Comparison of ENCODE assay signal across 7 cellular contexts in the genomic region with DNA sequence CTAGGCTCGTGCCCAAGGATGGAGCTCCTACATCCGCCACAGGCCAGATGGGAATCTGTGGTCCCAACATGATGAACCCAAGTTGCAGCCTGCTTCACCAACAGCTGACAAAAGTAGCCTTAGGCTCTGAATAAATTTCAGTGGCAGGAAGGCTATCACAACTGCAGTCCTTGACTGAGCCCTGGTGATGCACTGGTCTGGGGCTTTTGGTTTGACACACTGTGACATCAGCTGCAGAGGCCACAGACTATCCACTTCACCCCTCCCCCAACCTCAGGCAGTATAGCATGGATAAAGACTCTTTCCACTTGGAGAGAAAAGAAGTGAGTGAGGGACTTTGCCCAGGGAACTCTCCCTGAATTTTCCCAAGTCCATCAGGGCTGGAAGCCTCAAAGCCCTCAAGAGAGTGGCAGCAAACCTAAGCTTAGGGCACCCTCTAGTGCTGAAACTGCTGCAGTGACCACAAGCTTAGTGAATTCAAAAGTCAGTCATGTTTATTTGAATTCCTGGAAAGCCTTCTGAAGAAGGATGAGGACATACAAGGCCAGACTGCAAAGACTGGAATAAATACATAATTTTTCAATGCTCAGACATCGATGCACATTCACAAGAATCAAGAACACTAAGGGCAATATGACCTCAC.
A peak's percentile ranks its signal among the peaks of the same experiment; 100 is the strongest.
DNase-seq lines count a peak whose midpoint lies in the region; FAIRE-seq and TF ChIP-seq lines count a peak whose summit lies in the region.

No MANE protein-coding gene starts in this region.

- no peak overlapping the region for H2AFZ ChIP-seq in SK-N-SH (ENCODE audit: low read depth)

- no peak overlapping the region for H3K9ac ChIP-seq in SK-N-SH

- no peaks in the 10 kb centered on the region for H3K4me1 ChIP-seq in SK-N-SH (ENCODE audit: control insufficient read depth in 1 of 2, insufficient read depth in 2 of 2, low read depth in 1 of 2, low read length in 1 of 2)

- CTCF ChIA-PET in HEK293T (lab: Yijun Ruan, JAX): interaction anchor here (0.6 to 0.7 kb wide), 2 partner anchors 61 to 532 kb away, joined by 3 to 4 read pairs; no protein-coding TSS in a partner anchor
- CTCF ChIA-PET in SK-N-SH (lab: Yijun Ruan, JAX): interaction anchor here (0.9 to 1.7 kb wide), 8 partner anchors 9 to 872 kb away, joined by 3 to 7 read pairs (median 4); no protein-coding TSS in a partner anchor

- no peaks in the 10 kb centered on the region for H3K79me2 ChIP-seq in SK-N-SH (ENCODE audit: insufficient read depth)

- H3K36me3 ChIP-seq in SK-N-SH (replicated peaks in 1 of 2; ENCODE audit: control insufficient read depth in 1 of 2, insufficient read depth in 2 of 2, low read length in 1 of 2): no peaks in the 10 kb centered on the region

- H3K4me2 ChIP-seq in SK-N-SH: no peak overlapping the region

- no peaks in the 10 kb centered on the region for H3K9me2 ChIP-seq in SK-N-SH

- TF ChIP-seq CTCF in GM10266 (IDR thresholded peaks at IDR 0.05; ENCODE audit: control insufficient read depth, insufficient read depth, low read depth, missing control alignments) (peak; percentile 35), SK-N-SH (IDR thresholded peaks at IDR 0.05) (peak; percentile 58)

- H3K9me3 ChIP-seq in SK-N-SH: no peaks in the 10 kb centered on the region

- no peak overlapping the region; a peak in 1 of 4 replicates for H3K4me3 ChIP-seq in SK-N-SH (ENCODE audit: low read depth in 2 of 2, low read length in 1 of 2)

- H3K27ac ChIP-seq in SK-N-SH (ENCODE audit: low read depth in 2 of 2, low read length in 1 of 2): no peak overlapping the region

- peak; percentile 80 for TF ChIP-seq RAD21 in SK-N-SH (IDR thresholded peaks at IDR 0.05; ENCODE audit: low read length)

- POLR2A ChIA-PET in HEK293T (lab: Yijun Ruan, JAX) (no interaction called here), SK-N-SH (lab: Yijun Ruan, JAX) (no interaction called here)

- peak; percentile 8 for DNase-seq in GM10266 (ENCODE audit: extremely low spot score)
- peak; percentile 36 for DNase-seq in HEK293T (ENCODE audit: extremely low spot score)
- peak; percentile 30 for DNase-seq in SK-N-SH
- peak; percentile 1 for DNase-seq in medulla oblongata (ENCODE audit: extremely low spot score)
- no peak for DNase-seq in stimulated activated naive CD4-positive, alpha-beta T cell (lab: John Stamatoyannopoulos, UW)
- no peak for DNase-seq in activated gamma-delta T cell treated with Interleukin-2 at 50 U/mL for 16 hours
- DNase-seq in RCC 7860 (ENCODE audit: low spot score): no peak

- no peak for TF ChIP-seq EP300 in SK-N-SH (IDR thresholded peaks at IDR 0.05; ENCODE audit: borderline replicate concordance in 1 of 2, low read depth in 1 of 2, low read length in 1 of 2)

- H3F3A ChIP-seq in SK-N-SH (replicated peaks; ENCODE audit: insufficient read depth): no peaks in the 10 kb centered on the region

- FAIRE-seq in RCC 7860 (lab: Jason Lieb, UNC): no peak

- no peaks in the 10 kb centered on the region for H3K27me3 ChIP-seq in SK-N-SH (ENCODE audit: insufficient read depth)

- H4K20me1 ChIP-seq in SK-N-SH (ENCODE audit: insufficient read depth): no peaks in the 10 kb centered on the region

- 4% methylated on average over 3 of the region's 3 CpGs for WGBS in SK-N-SH (ENCODE audit: low lambda C conversion rate)

TF ChIP-seq in HEK293T, 16 proteins besides CTCF, POLR2A, EP300 and RAD21:
- TF ChIP-seq FOXK2 (IDR thresholded peaks at IDR 0.05) (no peak), ARNT (IDR thresholded peaks at IDR 0.05) (no peak)

TF ChIP-seq in SK-N-SH, 30 proteins besides CTCF, POLR2A, EP300 and RAD21:
- TF ChIP-seq, protein P1, sequence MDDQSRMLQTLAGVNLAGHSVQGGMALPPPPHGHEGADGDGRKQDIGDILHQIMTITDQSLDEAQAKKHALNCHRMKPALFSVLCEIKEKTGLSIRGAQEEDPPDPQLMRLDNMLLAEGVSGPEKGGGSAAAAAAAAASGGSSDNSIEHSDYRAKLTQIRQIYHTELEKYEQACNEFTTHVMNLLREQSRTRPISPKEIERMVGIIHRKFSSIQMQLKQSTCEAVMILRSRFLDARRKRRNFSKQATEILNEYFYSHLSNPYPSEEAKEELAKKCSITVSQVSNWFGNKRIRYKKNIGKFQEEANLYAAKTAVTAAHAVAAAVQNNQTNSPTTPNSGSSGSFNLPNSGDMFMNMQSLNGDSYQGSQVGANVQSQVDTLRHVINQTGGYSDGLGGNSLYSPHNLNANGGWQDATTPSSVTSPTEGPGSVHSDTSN (IDR thresholded peaks at IDR 0.05): no peak
- peak; percentile 47 for TF ChIP-seq SMC3 (IDR thresholded peaks at IDR 0.05; ENCODE audit: low read depth, low read length)

Comparison
In these comparisons a context has a peak if more than half of its experiments do, and no peak if none do; other contexts are left out.
1. DNase-seq: peak in GM10266 (single experiment), HEK293T (single experiment), SK-N-SH (single experiment) and medulla oblongata (single experiment); none in stimulated activated naive CD4-positive, alpha-beta T cell (0 of 6), activated gamma-delta T cell treated with Interleukin-2 at 50 U/mL for 16 hours (single experiment) and RCC 7860 (single experiment).